ENCODE assay signal across 8 cellular contexts in the genomic region with DNA sequence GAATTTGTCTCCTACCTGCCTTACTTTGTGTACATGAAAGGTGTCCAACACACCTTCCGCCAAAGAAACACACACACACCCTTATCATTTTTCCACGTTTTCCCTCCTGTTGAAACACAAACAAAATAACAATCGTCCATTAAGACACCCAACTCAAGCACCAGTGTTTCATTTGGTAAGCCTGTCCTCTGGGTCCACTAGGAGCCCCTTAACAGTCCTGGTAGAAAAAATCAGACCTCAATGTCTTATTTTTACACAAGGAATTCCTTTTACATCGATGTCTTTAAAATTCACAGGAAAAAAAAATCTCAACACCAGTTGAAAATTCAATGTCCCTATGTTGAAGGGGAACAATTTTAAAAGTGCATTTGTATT. TPM values are rescaled to one million over a fixed set of nuclear protein-coding genes. Genes with fewer than 3 reads are reported as not detected.
DNase-seq lines count a peak whose midpoint lies in the region; ATAC-seq, FAIRE-seq and TF ChIP-seq lines count a peak whose summit lies in the region.

No MANE protein-coding gene starts in this region.

- H3K4me3 ChIP-seq in DND-41 (ENCODE audit: low read depth in 1 of 2, low read length in 2 of 2) (peak overlapping the region in 1 of 2 experiments; percentile 82; a peak in 2 of 4 replicates), RWPE2 (ENCODE audit: severe bottlenecking) (no peak overlapping the region), fibroblast of pulmonary artery (replicated peaks; ENCODE audit: low read depth, low read length) (no peak overlapping the region), psoas muscle (peak overlapping the region; percentile 92), testis (no peak overlapping the region)

- H4K20me1 ChIP-seq in DND-41 (ENCODE audit: insufficient read depth, low read length): peaks cover 25% of the 10 kb centered on the region

- FAIRE-seq in RCC 7860 (lab: Jason Lieb, UNC): no peak

- H3K9me3 ChIP-seq in DND-41 (ENCODE audit: insufficient read depth, low read length, severe bottlenecking) (no peaks in the 10 kb centered on the region), RWPE2 (ENCODE audit: severe bottlenecking) (no peaks in the 10 kb centered on the region), psoas muscle (no peaks in the 10 kb centered on the region), testis (no peaks in the 10 kb centered on the region)

- H3K4me2 ChIP-seq in DND-41 (ENCODE audit: insufficient read depth, low read length): peak overlapping the region; percentile 89

- H2AFZ ChIP-seq in DND-41 (ENCODE audit: low read depth, low read length): no peak overlapping the region

- no peak for DNase-seq in DND-41
- DNase-seq in RWPE2 (ENCODE audit: low spot score): no peak
- peak; percentile 54 for DNase-seq in fibroblast of pulmonary artery (ENCODE audit: low read depth)
- no peak for DNase-seq in psoas muscle
- no peak for DNase-seq in T-helper 1 cell
- no peak for DNase-seq in RCC 7860 (ENCODE audit: low spot score)
- DNase-seq in Ammon's horn (ENCODE audit: low spot score): no peak
- no peak for DNase-seq in testis

- H3K27me3 ChIP-seq in DND-41 (ENCODE audit: insufficient read depth, low read length, poor library complexity): peaks cover 24% of the 10 kb centered on the region
- H3K27me3 ChIP-seq in RWPE2 (ENCODE audit: insufficient read depth, poor library complexity, severe bottlenecking): no peaks in the 10 kb centered on the region
- no peaks in the 10 kb centered on the region for H3K27me3 ChIP-seq in psoas muscle (ENCODE audit: insufficient read depth in 3 of 3, low read length in 2 of 3)
- H3K27me3 ChIP-seq in testis: no peaks in the 10 kb centered on the region

- TF ChIP-seq CTCF in DND-41 (IDR thresholded peaks at IDR 0.05; ENCODE audit: borderline replicate concordance, extremely low read depth, low read length, poor library complexity, severe bottlenecking) (no peak), RWPE2 (IDR thresholded peaks at IDR 0.05; ENCODE audit: poor library complexity, severe bottlenecking) (no peak), fibroblast of pulmonary artery (IDR thresholded peaks at IDR 0.05; ENCODE audit: low read length, missing control alignments) (no peak), psoas muscle (IDR thresholded peaks at IDR 0.05) (no peak), testis (IDR thresholded peaks at IDR 0.05) (no peak)

- peaks cover 29% of the 10 kb centered on the region for H3K79me2 ChIP-seq in DND-41 (ENCODE audit: insufficient read depth, low read length)

- H3K27ac ChIP-seq in DND-41 (ENCODE audit: low read length) (peak overlapping the region; percentile 38), RWPE2 (ENCODE audit: poor library complexity, severe bottlenecking) (peak overlapping the region; percentile 99), psoas muscle (peak overlapping the region; percentile 99), testis (no peak overlapping the region)

- intact Hi-C loops in psoas muscle (cut with DNase I) (loop anchor here (2.0 to 5.0 kb wide), 9 partner anchors 68 to 478 kb away; no protein-coding TSS in a partner anchor), testis (cut with DNase I; ENCODE audit: low total_unique reads) (loop anchor here (5.0 kb wide), 3 partner anchors 132 to 358 kb away; no protein-coding TSS in a partner anchor)

- 63 to 69% (median 68%) methylated on average over 4 of the region's 4 CpGs for WGBS in psoas muscle, 3 donors
- WGBS in testis, 2 donors: 37 to 40% methylated on average over 4 of the region's 4 CpGs

- peaks cover 83% of the 10 kb centered on the region for H3K4me1 ChIP-seq in DND-41 (ENCODE audit: insufficient read depth, low read length)
- peaks cover 37% of the 10 kb centered on the region for H3K4me1 ChIP-seq in RWPE2 (ENCODE audit: insufficient read depth, poor library complexity, severe bottlenecking)
- H3K4me1 ChIP-seq in psoas muscle: peaks cover 59% of the 10 kb centered on the region
- peaks cover 40% of the 10 kb centered on the region for H3K4me1 ChIP-seq in testis

- ATAC-seq in DND-41 (ENCODE audit: insufficient read depth, low read depth) (no peak), RWPE2 (ENCODE audit: low read depth) (no peak), psoas muscle (no peak)

- H3K36me3 ChIP-seq in DND-41 (ENCODE audit: insufficient read depth, low read length) (peaks cover 24% of the 10 kb centered on the region), RWPE2 (ENCODE audit: low read depth) (peaks cover 24% of the 10 kb centered on the region), psoas muscle (ENCODE audit: insufficient read depth in 1 of 2, low read depth in 1 of 2) (no peaks in the 10 kb centered on the region), testis (ENCODE audit: low read depth, missing control alignments) (no peaks in the 10 kb centered on the region)

- peak overlapping the region; percentile 51; the same call in 1 of the 2 replicates for H3K9ac ChIP-seq in DND-41 (ENCODE audit: low read depth, low read length)

- TF ChIP-seq POLR2A in testis (IDR thresholded peaks at IDR 0.05): no peak

RNA-seq across cellular contexts. Expression of a gene that starts 4.0 kb away (rescaled TPM):
- total RNA-seq in psoas muscle: 10 to 100 TPM; 10.9 to 33.3 (median 23.9) TPM
- 1 to 10 TPM; 6.5 to 8.3 (median 7.1) TPM for polyA plus RNA-seq in psoas muscle
- 10 to 100 TPM; 38.9 to 41.1 TPM for total RNA-seq in testis
- polyA plus RNA-seq in testis (ENCODE audit: insufficient read depth, low read depth, low replicate concordance): 17.5 TPM

Comparison
In these comparisons a context has a peak if more than half of its experiments do, and no peak if none do; other contexts are left out.
1. H3K27ac ChIP-seq: peak in DND-41 (single experiment), RWPE2 (single experiment) and psoas muscle (single experiment); none in testis (0 of 2).